In genomic region chr2:15963109-15963976, GRCh38 we compare ENCODE assay signal across 5 cellular contexts. TPM values are rescaled to one million over a fixed set of nuclear protein-coding genes. Genes with fewer than 3 reads are reported as not detected.
"Had no signal": no experiment of that assay in that cellular context is flagged by ENCODE, and none has a peak within 500 bp of the region (broad histone marks: within the 10 kb centered on the region; RNA-seq: fewer than 3 reads in every experiment).

No MANE protein-coding gene starts in this region.

RNA-seq across cellular contexts. Expression of gene MYCN, which starts 23.0 kb away (rescaled TPM):
- total RNA-seq: HepG2, HT-29, HT1080, IMR-90 had no signal
- polyA plus RNA-seq: HepG2, IgD-negative memory B cell, IMR-90 had no signal
